In the genomic region with DNA sequence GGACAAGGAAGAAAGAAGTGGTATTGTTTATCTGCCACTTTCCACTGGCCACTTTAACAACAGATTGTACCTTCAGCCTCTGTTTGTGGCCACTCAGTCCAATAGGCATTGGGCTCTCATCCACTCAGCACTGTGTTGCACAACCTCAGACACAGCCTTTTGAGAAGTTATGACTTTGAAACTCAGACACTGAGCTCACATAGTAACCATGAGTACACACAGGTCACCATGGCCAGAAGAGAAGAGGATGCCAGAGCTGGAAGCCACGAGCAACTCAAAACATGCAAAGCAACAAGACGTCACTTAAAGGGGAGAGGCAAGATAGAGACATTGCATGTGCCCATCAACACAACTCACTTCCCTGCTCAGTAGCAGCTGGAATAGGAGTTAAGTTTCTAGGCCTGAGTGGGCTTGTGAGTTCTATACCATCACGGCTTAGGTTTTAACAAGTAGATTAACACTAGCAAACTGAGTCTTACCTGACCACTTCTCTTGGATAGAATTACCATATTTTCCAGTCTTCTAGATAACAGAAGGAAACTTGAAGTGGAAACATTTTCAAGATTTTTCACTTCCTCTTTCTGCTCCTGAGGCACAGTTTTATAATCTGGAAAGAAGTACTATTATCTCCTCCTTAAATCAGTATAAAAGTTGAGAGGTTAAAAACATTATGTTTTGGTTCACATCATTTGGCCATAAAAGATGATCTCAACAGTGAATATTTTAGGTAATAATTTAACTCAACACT, we compare ENCODE assay signal across 11 cellular contexts.
A peak's percentile ranks its signal among the peaks of the same experiment; 100 is the strongest.
DNase-seq lines count a peak whose midpoint lies in the region; ATAC-seq, FAIRE-seq and TF ChIP-seq lines count a peak whose summit lies in the region.
"Had no signal": no experiment of that assay in that cellular context is flagged by ENCODE, and none has a peak within 500 bp of the region (broad histone marks: within the 10 kb centered on the region; RNA-seq: fewer than 3 reads in every experiment).

No MANE protein-coding gene starts in this region.

- H4K20me1 ChIP-seq in mammary epithelial cell (ENCODE audit: insufficient read depth, low read length), result no peaks in the 10 kb centered on the region

- peak; percentile 48 for DNase-seq in mammary epithelial cell
- no peak for DNase-seq in MCF 10A (ENCODE audit: unreplicated experiment)
- DNase-seq in adipocyte (ENCODE audit: low read depth), result peak; percentile 15
- DNase-seq in kidney, result peak; percentile 51
- peak; percentile 74 to 81 for DNase-seq in uterus
- DNase-seq in hepatic stellate cell (ENCODE audit: low spot score), result no peak
- no peak for DNase-seq in NCI-H1417 (lab: John Stamatoyannopoulos, UW)

- dilution Hi-C loops in mammary epithelial cell (cut with HindIII; ENCODE audit: low sequenced_read_pairs), result no loop called here

- intact Hi-C loops in mammary epithelial cell (cut with micrococcal nuclease), result loop anchor here (10.0 kb wide), 1 partner anchor 418 kb away; no protein-coding TSS in a partner anchor
- intact Hi-C loops in MCF 10A (cut with micrococcal nuclease), result no loop called here
- intact Hi-C loops in kidney (cut with DNase I), result no loop called here
- intact Hi-C loops in uterus (cut with DNase I; ENCODE audit: low total_unique reads), result no loop called here

- 56% methylated on average over 3 of the region's 3 CpGs for WGBS in mammary epithelial cell (ENCODE audit: low coverage, missing lambda C conversion rate)

- no peaks in the 10 kb centered on the region for H3K27me3 Mint-ChIP-seq in MCF 10A (ENCODE audit: insufficient read depth, unreplicated experiment)
- H3K27me3 Mint-ChIP-seq: B cell had no signal

- BruUV-seq in mammary epithelial cell (replicated peaks; lab: Mats Ljungman, UMichigan), result no TSS peak
- BruUV-seq in MCF 10A (replicated peaks; lab: Mats Ljungman, UMichigan), result no TSS peak

- no peaks in the 10 kb centered on the region for H3K79me2 ChIP-seq in mammary epithelial cell (ENCODE audit: insufficient read depth, low read length)

- TF ChIP-seq CTCF in mammary epithelial cell (conservative IDR thresholded peaks at IDR 0.05 in 1 of 2, IDR thresholded peaks at IDR 0.05 in 1 of 2; ENCODE audit: extremely low read depth in 1 of 2, insufficient read depth in 1 of 2, low read depth in 1 of 2, low read length in 2 of 2), result no peak
- no peak for TF ChIP-seq CTCF in MCF 10A (IDR thresholded peaks at IDR 0.05; ENCODE audit: unreplicated experiment)
- TF ChIP-seq CTCF in kidney (IDR thresholded peaks at IDR 0.05; ENCODE audit: borderline replicate concordance, extremely low read depth, insufficient read depth), result no peak
- TF ChIP-seq CTCF in uterus (IDR thresholded peaks at IDR 0.05), result no peak

- H3K9ac ChIP-seq in mammary epithelial cell (ENCODE audit: insufficient read depth, low read length), result no peak overlapping the region
- no peak overlapping the region for H3K9ac ChIP-seq in adipocyte (ENCODE audit: low read length)
- no peak overlapping the region for H3K9ac ChIP-seq in kidney (ENCODE audit: low read length in 2 of 2)

- in situ Hi-C loops in mammary epithelial cell (cut with MboI; ENCODE audit: low sequenced_read_pairs in 2 of 2), result no loop called here

- no peaks in the 10 kb centered on the region for H3K4me1 Mint-ChIP-seq in MCF 10A (ENCODE audit: insufficient read depth, unreplicated experiment)
- H3K4me1 Mint-ChIP-seq: B cell had no signal

- no peak for TF ChIP-seq POLR2A in uterus (IDR thresholded peaks at IDR 0.05)

- no peaks in the 10 kb centered on the region for H3K36me3 ChIP-seq in mammary epithelial cell (ENCODE audit: insufficient read depth, low read length)
- H3K36me3 ChIP-seq in adipocyte (ENCODE audit: control insufficient read depth, insufficient read depth, low read length, severe bottlenecking), result no peaks in the 10 kb centered on the region
- no peaks in the 10 kb centered on the region for H3K36me3 ChIP-seq in kidney (ENCODE audit: control insufficient read depth in 1 of 2, insufficient read depth in 2 of 2, low read length in 2 of 2)
- H3K36me3 ChIP-seq in uterus, result no peaks in the 10 kb centered on the region

- H3K4me2 ChIP-seq in mammary epithelial cell (ENCODE audit: insufficient read depth, low read depth, low read length), result no peak overlapping the region

- POLR2A ChIA-PET in MCF 10A (lab: Yijun Ruan, JAX), result no interaction called here

- no peak overlapping the region for H3K27ac Mint-ChIP-seq in MCF 10A (ENCODE audit: low read depth, unreplicated experiment)
- H3K27ac Mint-ChIP-seq: B cell had no signal

- H3K36me3 Mint-ChIP-seq in MCF 10A (ENCODE audit: insufficient read depth, unreplicated experiment), result no peaks in the 10 kb centered on the region

- no peak overlapping the region for H3K4me3 Mint-ChIP-seq in MCF 10A (ENCODE audit: unreplicated experiment)
- H3K4me3 Mint-ChIP-seq: B cell had no signal

- H3K9me3 Mint-ChIP-seq in MCF 10A (ENCODE audit: unreplicated experiment), result peaks cover 22% of the 10 kb centered on the region

- H3K4me3 ChIP-seq in mammary epithelial cell (replicated peaks in 1 of 3; ENCODE audit: insufficient read depth in 1 of 3, low read depth in 2 of 3, low read length in 3 of 3) (no peak overlapping the region), adipocyte (ENCODE audit: low read length) (no peak overlapping the region), kidney (ENCODE audit: low read length in 2 of 2) (no peak overlapping the region), uterus (no peak overlapping the region)

- ATAC-seq in GM18517 (IDR thresholded peaks at IDR 0.05; ENCODE audit: unreplicated experiment), result no peak
- ATAC-seq: left lobe of liver had no signal

- no peaks in the 10 kb centered on the region for H3K27me3 ChIP-seq in mammary epithelial cell (ENCODE audit: insufficient read depth, low read length)
- no peaks in the 10 kb centered on the region for H3K27me3 ChIP-seq in adipocyte (replicated peaks; ENCODE audit: control insufficient read depth, insufficient read depth, low read length)
- H3K27me3 ChIP-seq in uterus, result no peaks in the 10 kb centered on the region

- FAIRE-seq in kidney (lab: Jason Lieb, UNC), result no peak

- H3K9me3 ChIP-seq in mammary epithelial cell (replicated peaks; ENCODE audit: insufficient read depth, low read length) (no peaks in the 10 kb centered on the region), adipocyte (ENCODE audit: control insufficient read depth, low read length) (peaks cover 3% of the 10 kb centered on the region), kidney (ENCODE audit: control insufficient read depth in 1 of 2, low read length in 2 of 2) (peaks cover 0 to 10% of the 10 kb centered on the region in 2 donors), uterus (no peaks in the 10 kb centered on the region)

- H2AFZ ChIP-seq in mammary epithelial cell (ENCODE audit: low read depth, low read length), result no peak overlapping the region

- H3K4me1 ChIP-seq in mammary epithelial cell (ENCODE audit: insufficient read depth, low read length) (no peaks in the 10 kb centered on the region), adipocyte (ENCODE audit: control insufficient read depth, insufficient read depth, low read length) (no peaks in the 10 kb centered on the region), kidney (ENCODE audit: control insufficient read depth in 1 of 2, insufficient read depth in 1 of 2, low read depth in 1 of 2, low read length in 2 of 2) (no peaks in the 10 kb centered on the region), uterus (no peaks in the 10 kb centered on the region)

- no peak overlapping the region for H3K27ac ChIP-seq in mammary epithelial cell (ENCODE audit: insufficient read depth, low read depth, low read length)
- no peak overlapping the region for H3K27ac ChIP-seq in kidney (ENCODE audit: low read depth in 2 of 2, low read length in 2 of 2)
- peak overlapping the region; percentile 44 to 75 for H3K27ac ChIP-seq in uterus
- H3K27ac ChIP-seq: epithelial cell of prostate had no signal

- CTCF ChIA-PET in mammary epithelial cell (lab: Charles Lee; ENCODE audit: low non-redundant PET), result no interaction called here
- CTCF ChIA-PET in MCF 10A (lab: Yijun Ruan, JAX), result no interaction called here

Comparison
In these comparisons a context has a peak if more than half of its experiments do, and no peak if none do; other contexts are left out.
1. DNase-seq: peak in mammary epithelial cell (single experiment), adipocyte (single experiment), kidney (single experiment) and uterus (2 of 2); none in MCF 10A (single experiment), hepatic stellate cell (single experiment) and NCI-H1417 (0 of 3).
2. H3K27ac ChIP-seq: peak in uterus (2 of 2); none in mammary epithelial cell (single experiment) and kidney (0 of 2).